Comparison of ENCODE assay signal across 7 cellular contexts in the genomic region with DNA sequence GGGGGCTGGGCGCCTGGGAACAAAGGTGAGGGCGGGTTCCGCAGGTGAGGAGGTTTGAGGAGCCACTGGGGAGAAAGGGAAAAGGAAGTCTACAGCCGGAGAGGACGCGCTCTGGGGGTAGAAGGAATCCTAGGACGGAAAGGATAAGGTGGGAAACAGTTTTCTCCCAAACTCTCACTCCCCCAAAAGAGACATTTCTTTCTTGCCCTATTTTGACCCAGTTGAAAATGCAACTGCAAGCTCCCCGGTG. TPM values are rescaled to one million over a fixed set of nuclear protein-coding genes. Genes with fewer than 3 reads are reported as not detected.
DNase-seq lines count a peak whose midpoint lies in the region; TF ChIP-seq lines count a peak whose summit lies in the region.

No MANE protein-coding gene starts in this region.

- H3K9me3 Mint-ChIP-seq in endothelial cell (ENCODE audit: unreplicated experiment) (no peaks in the 10 kb centered on the region), osteocyte (ENCODE audit: unreplicated experiment) (no peaks in the 10 kb centered on the region)

- H4K20me1 ChIP-seq in OCI-LY7 (ENCODE audit: insufficient read depth, low read length): peaks cover 36% of the 10 kb centered on the region

- H3K4me3 ChIP-seq in H7 (ENCODE audit: insufficient read depth, low read depth, low read length): peak overlapping the region; percentile 99
- peak overlapping the region; percentile 88 for H3K4me3 ChIP-seq in OCI-LY7 (ENCODE audit: low read depth, low read length, poor library complexity, severe bottlenecking)

- DNase-seq in H7: no peak
- no peak for DNase-seq in OCI-LY7 (ENCODE audit: low spot score)
- DNase-seq in endothelial cell (ENCODE audit: low spot score): no peak
- no peak for DNase-seq in osteocyte (ENCODE audit: extremely low spot score, unreplicated experiment)
- DNase-seq in DMS114 treated with DMSO at 0.1 percent for 48 hours (lab: John Stamatoyannopoulos, UW; ENCODE audit: unreplicated experiment): no peak
- DNase-seq in Ammon's horn (ENCODE audit: low spot score): no peak
- DNase-seq in OCI-M1 (lab: John Stamatoyannopoulos, UW): no peak

- H3K4me3 Mint-ChIP-seq in endothelial cell (ENCODE audit: unreplicated experiment): peak overlapping the region; percentile 95
- peak overlapping the region; percentile 90 for H3K4me3 Mint-ChIP-seq in osteocyte (ENCODE audit: unreplicated experiment)

- peak overlapping the region; percentile 82 for H2AFZ ChIP-seq in OCI-LY7 (ENCODE audit: low read length)

- peak overlapping the region; percentile 92 for H3K4me2 ChIP-seq in OCI-LY7 (ENCODE audit: low read length)

- CTCF ChIA-PET in OCI-LY7 (lab: Charles Lee; ENCODE audit: unreplicated experiment): interaction anchor here (0.6 kb wide), 1 partner anchor 840 kb away, joined by 5 read pairs; no protein-coding TSS in a partner anchor

- H3K9me3 ChIP-seq in OCI-LY7 (ENCODE audit: low read length): no peaks in the 10 kb centered on the region

- intact Hi-C loops in OCI-LY7 (cut with micrococcal nuclease; ENCODE audit: unreplicated experiment): loop anchor here (2.0 to 5.0 kb wide), 2 partner anchors 170 to 194 kb away; partner anchors contain the start of gene MTIF3

- no peaks in the 10 kb centered on the region for H3K27me3 ChIP-seq in H7 (ENCODE audit: control insufficient read depth, insufficient read depth, low read length)

- H3K79me2 ChIP-seq in OCI-LY7 (ENCODE audit: insufficient read depth, low read depth, low read length): peaks cover 66% of the 10 kb centered on the region

- H3K36me3 Mint-ChIP-seq in endothelial cell (ENCODE audit: low read depth, unreplicated experiment) (peaks cover 12% of the 10 kb centered on the region), osteocyte (ENCODE audit: unreplicated experiment) (peaks cover 17% of the 10 kb centered on the region)

- BruUV-seq in OCI-LY7 (replicated peaks; lab: Mats Ljungman, UMichigan): no TSS peak

- H3K4me1 Mint-ChIP-seq in endothelial cell (ENCODE audit: unreplicated experiment) (peaks cover 54% of the 10 kb centered on the region), osteocyte (ENCODE audit: unreplicated experiment) (peaks cover 38% of the 10 kb centered on the region)

- H3K27ac ChIP-seq in OCI-LY7 (ENCODE audit: low read depth, low read length, poor library complexity, severe bottlenecking): peak overlapping the region; percentile 83

- H3K27ac Mint-ChIP-seq in endothelial cell (ENCODE audit: unreplicated experiment) (peak overlapping the region; percentile 88), osteocyte (ENCODE audit: unreplicated experiment) (peak overlapping the region; percentile 92)

- POLR2A ChIA-PET in OCI-LY7 (lab: Charles Lee): interaction anchor here (1.0 to 2.7 kb wide), 9 partner anchors 10 to 196 kb away, joined by 3 to 8 read pairs (median 5); partner anchors contain the start of gene GTF3A

- H3K9me2 ChIP-seq in OCI-LY7 (ENCODE audit: insufficient read depth, low read length): no peaks in the 10 kb centered on the region

- TF ChIP-seq CTCF in OCI-LY7 (conservative IDR thresholded peaks at IDR 0.05; ENCODE audit: low read length) (no peak), endothelial cell (IDR thresholded peaks at IDR 0.05; ENCODE audit: unreplicated experiment) (no peak), osteocyte (IDR thresholded peaks at IDR 0.05) (no peak)

- peaks cover 36% of the 10 kb centered on the region for H3K4me1 ChIP-seq in OCI-LY7 (ENCODE audit: insufficient read depth, low read length, poor library complexity, severe bottlenecking)

- peaks cover 19% of the 10 kb centered on the region for H3K27me3 Mint-ChIP-seq in endothelial cell (ENCODE audit: unreplicated experiment)
- no peaks in the 10 kb centered on the region for H3K27me3 Mint-ChIP-seq in osteocyte (ENCODE audit: unreplicated experiment)

- H3K36me3 ChIP-seq in H7 (replicated peaks; ENCODE audit: control insufficient read depth, insufficient read depth, low read length) (peaks cover 3% of the 10 kb centered on the region), OCI-LY7 (ENCODE audit: insufficient read depth, low read length) (peaks cover 36% of the 10 kb centered on the region)

RNA-seq across cellular contexts. Expression of gene POLR1D, which starts 0.7 kb away (rescaled TPM):
- 103 and 136 TPM in 2 replicates for total RNA-seq in H7 (2014; rRNA removed; shearing (Covaris generic))
- 115 and 129 TPM in 2 replicates for total RNA-seq in OCI-LY7 (2014; rRNA removed; shearing (Covaris generic))
- total RNA-seq in OCI-LY7 (2022) (174 TPM in 2 replicates), endothelial cell (ENCODE audit: unreplicated experiment) (167 TPM), osteocyte (96.4 and 101 TPM in 2 replicates)

RNA-seq across cellular contexts. Expression of gene LNX2, which starts 0.7 kb away (rescaled TPM):
- 11.2 and 11.6 TPM in 2 replicates for total RNA-seq in H7 (2014; rRNA removed; shearing (Covaris generic))
- total RNA-seq in OCI-LY7 (2014; rRNA removed; shearing (Covaris generic)): 5.9 and 6.8 TPM in 2 replicates
- 9.7 TPM in 2 replicates for total RNA-seq in OCI-LY7 (2022)
- total RNA-seq in endothelial cell (ENCODE audit: unreplicated experiment): 14.0 TPM
- total RNA-seq in osteocyte: 7.2 and 8.4 TPM in 2 replicates
